In genomic region chr2:133390151-133390550, GRCh38 we compare ENCODE assay signal across 27 cellular contexts.
DNase-seq lines count a peak whose midpoint lies in the region; ATAC-seq, FAIRE-seq and TF ChIP-seq lines count a peak whose summit lies in the region.
"Had no signal": no experiment of that assay in that cellular context is flagged by ENCODE, and none has a peak within 500 bp of the region (broad histone marks: within the 10 kb centered on the region; RNA-seq: fewer than 3 reads in every experiment).

No MANE protein-coding gene starts in this region.

- H3K36me3 ChIP-seq in keratinocyte (ENCODE audit: control insufficient read depth in 2 of 2, extremely low read depth in 1 of 2, insufficient read depth in 2 of 2, low read length in 2 of 2) (no peaks in the 10 kb centered on the region), endodermal cell (ENCODE audit: control insufficient read depth, insufficient read depth, low read length) (no peaks in the 10 kb centered on the region), gastrocnemius medialis (no peaks in the 10 kb centered on the region)
- H3K36me3 ChIP-seq: adrenal gland, sigmoid colon had no signal

- H3K9me3 Mint-ChIP-seq in endodermal cell: peaks cover 44% of the 10 kb centered on the region
- peaks cover 30% of the 10 kb centered on the region for H3K9me3 Mint-ChIP-seq in natural killer cell treated with Interleukin-12 subunit alpha and Interleukin-12 subunit beta and Interleukin-15 and Interleukin-18, amount 100 ng/mL, for 72 hours
- H3K9me3 Mint-ChIP-seq: activated CD4-positive, alpha-beta T cell treated with anti-CD3 and anti-CD28 coated beads, Interleukin-2, amount 10 ng/mL, durations not matched to agents 24 days and 14 days had no signal

- peaks cover 17% of the 10 kb centered on the region for H3K4me1 ChIP-seq in keratinocyte (ENCODE audit: control insufficient read depth, extremely low read depth, insufficient read depth, low read length)
- no peaks in the 10 kb centered on the region for H3K4me1 ChIP-seq in endodermal cell (ENCODE audit: control insufficient read depth, insufficient read depth, low read length)
- no peaks in the 10 kb centered on the region for H3K4me1 ChIP-seq in gastrocnemius medialis
- H3K4me1 ChIP-seq: adrenal gland, parathyroid adenoma, sigmoid colon had no signal

- no peak for TF ChIP-seq POLR2A in gastrocnemius medialis (IDR thresholded peaks at IDR 0.05)

- H3K9me1 ChIP-seq in keratinocyte (ENCODE audit: control insufficient read depth, extremely low read depth, insufficient read depth, low read length): no peaks in the 10 kb centered on the region

- ATAC-seq in gastrocnemius medialis: no peak
- no peak for ATAC-seq in natural killer cell treated with Interleukin-12 subunit alpha and Interleukin-12 subunit beta and Interleukin-15 and Interleukin-18, amount 100 ng/mL, for 72 hours
- ATAC-seq: GM12878; naive thymus-derived CD4-positive, alpha-beta T cell had no signal

- peak overlapping the region; percentile 54 for H3K4me2 ChIP-seq in keratinocyte (ENCODE audit: control insufficient read depth, extremely low read depth, insufficient read depth, low read depth, low read length)
- H3K4me2 ChIP-seq: KMS-11 had no signal

- no peaks in the 10 kb centered on the region for H4K20me1 ChIP-seq in keratinocyte (ENCODE audit: control insufficient read depth, extremely low read depth, insufficient read depth, low read length)

- H3K27ac Mint-ChIP-seq in endodermal cell: no peak overlapping the region
- no peak overlapping the region for H3K27ac Mint-ChIP-seq in natural killer cell treated with Interleukin-12 subunit alpha and Interleukin-12 subunit beta and Interleukin-15 and Interleukin-18, amount 100 ng/mL, for 72 hours
- H3K27ac Mint-ChIP-seq: activated CD4-positive, alpha-beta T cell treated with anti-CD3 and anti-CD28 coated beads, Interleukin-2, amount 10 ng/mL, durations not matched to agents 24 days and 14 days; memory B cell; naive thymus-derived CD4-positive, alpha-beta T cell had no signal

- H3K27me3 Mint-ChIP-seq in endodermal cell (ENCODE audit: insufficient read depth): peaks cover 4% of the 10 kb centered on the region
- no peaks in the 10 kb centered on the region for H3K27me3 Mint-ChIP-seq in natural killer cell treated with Interleukin-12 subunit alpha and Interleukin-12 subunit beta and Interleukin-15 and Interleukin-18, amount 100 ng/mL, for 72 hours
- H3K27me3 Mint-ChIP-seq: activated CD4-positive, alpha-beta T cell treated with anti-CD3 and anti-CD28 coated beads, Interleukin-2, amount 10 ng/mL, durations not matched to agents 24 days and 14 days had no signal

- H3K4me1 Mint-ChIP-seq in endodermal cell: no peaks in the 10 kb centered on the region
- H3K4me1 Mint-ChIP-seq in natural killer cell treated with Interleukin-12 subunit alpha and Interleukin-12 subunit beta and Interleukin-15 and Interleukin-18, amount 100 ng/mL, for 72 hours (ENCODE audit: low read depth in 2 of 2): no peaks in the 10 kb centered on the region
- H3K4me1 Mint-ChIP-seq: activated CD4-positive, alpha-beta T cell treated with anti-CD3 and anti-CD28 coated beads, Interleukin-2, amount 10 ng/mL, durations not matched to agents 24 days and 14 days; memory B cell; naive thymus-derived CD4-positive, alpha-beta T cell had no signal

- H3K27me3 ChIP-seq in keratinocyte (ENCODE audit: control insufficient read depth, extremely low read depth, insufficient read depth, low read length) (no peaks in the 10 kb centered on the region), endodermal cell (ENCODE audit: control insufficient read depth, insufficient read depth, low read length, poor library complexity, severe bottlenecking) (no peaks in the 10 kb centered on the region), gastrocnemius medialis (no peaks in the 10 kb centered on the region)
- H3K27me3 ChIP-seq: adrenal gland, sigmoid colon had no signal

- peak overlapping the region; percentile 47 for H2AFZ ChIP-seq in keratinocyte (ENCODE audit: control insufficient read depth, low read length)
- H2AFZ ChIP-seq: parathyroid adenoma had no signal

- no peak for TF ChIP-seq CTCF in keratinocyte (optimal IDR thresholded peaks at IDR 0.05 in 1 of 3, IDR thresholded peaks at IDR 0.05 in 1 of 3, conservative IDR thresholded peaks at IDR 0.05 in 1 of 3; ENCODE audit: extremely low read depth in 1 of 3, insufficient read depth in 2 of 3, low read length in 3 of 3)
- no peak for TF ChIP-seq CTCF in endodermal cell (conservative IDR thresholded peaks at IDR 0.05)
- no peak for TF ChIP-seq CTCF in gastrocnemius medialis (IDR thresholded peaks at IDR 0.05 in 4 of 5, conservative IDR thresholded peaks at IDR 0.05 in 1 of 5)

- intact Hi-C loops in gastrocnemius medialis (cut with DNase I; ENCODE audit: low total_unique reads): no loop called here

- no peak overlapping the region for H3K4me3 Mint-ChIP-seq in endodermal cell
- H3K4me3 Mint-ChIP-seq in natural killer cell treated with Interleukin-12 subunit alpha and Interleukin-12 subunit beta and Interleukin-15 and Interleukin-18, amount 100 ng/mL, for 72 hours: no peak overlapping the region
- H3K4me3 Mint-ChIP-seq: activated CD4-positive, alpha-beta T cell treated with anti-CD3 and anti-CD28 coated beads, Interleukin-2, amount 10 ng/mL, durations not matched to agents 24 days and 14 days; memory B cell; naive thymus-derived CD4-positive, alpha-beta T cell had no signal

- 94 to 96% methylated on average over 3 to 4 of the region's 4 CpGs for WGBS in endodermal cell (ENCODE audit: insufficient coverage in 1 of 2, insufficient read length in 1 of 2), 2 experiments

- peak overlapping the region; percentile 59 for H3K27ac ChIP-seq in keratinocyte (ENCODE audit: control insufficient read depth, insufficient read depth, low read length)
- H3K27ac ChIP-seq in endodermal cell (ENCODE audit: low read depth, low read length): no peak overlapping the region
- no peak overlapping the region for H3K27ac ChIP-seq in gastrocnemius medialis
- H3K27ac ChIP-seq: adrenal gland, KMS-11, parathyroid adenoma, sigmoid colon had no signal

- dilution Hi-C loops in keratinocyte (cut with MboI; ENCODE audit: extremely low pct_ligation_motif_present, low sequenced_read_pairs): no loop called here

- peaks cover 2% of the 10 kb centered on the region for H3K36me3 Mint-ChIP-seq in endodermal cell (ENCODE audit: low read depth)
- H3K36me3 Mint-ChIP-seq in natural killer cell treated with Interleukin-12 subunit alpha and Interleukin-12 subunit beta and Interleukin-15 and Interleukin-18, amount 100 ng/mL, for 72 hours: peaks cover 4% of the 10 kb centered on the region

- H3K9ac ChIP-seq in keratinocyte (ENCODE audit: control insufficient read depth, extremely low read depth, insufficient read depth, low read length) (no peak overlapping the region), endodermal cell (ENCODE audit: extremely low read depth, low read length, poor library complexity, severe bottlenecking) (no peak overlapping the region)
- H3K9ac ChIP-seq: KMS-11, parathyroid adenoma had no signal

- no peaks in the 10 kb centered on the region for H3K79me2 ChIP-seq in keratinocyte (ENCODE audit: control insufficient read depth, insufficient read depth, low read length)
- H3K79me2 ChIP-seq: parathyroid adenoma had no signal

- FAIRE-seq in keratinocyte (lab: Jason Lieb, UNC): peak; percentile 99
- FAIRE-seq: GM12878 had no signal

- no peak overlapping the region for H3K4me3 ChIP-seq in keratinocyte (ENCODE audit: control insufficient read depth in 2 of 3, extremely low read depth in 1 of 3, insufficient read depth in 2 of 3, low read depth in 1 of 3, low read length in 3 of 3)
- H3K4me3 ChIP-seq in endodermal cell (ENCODE audit: low read length): no peak overlapping the region
- no peak overlapping the region for H3K4me3 ChIP-seq in gastrocnemius medialis
- H3K4me3 ChIP-seq: adrenal gland, GM12878, sigmoid colon had no signal

- in situ Hi-C loops in T47D (cut with HindIII; ENCODE audit: low pct_unique_long_range_greater_than_20kb, low sequenced_read_pairs) (no loop called here), gastrocnemius medialis (cut with MboI; ENCODE audit: low sequenced_read_pairs in 4 of 4) (no loop called here)

- H3K9me3 ChIP-seq in keratinocyte (ENCODE audit: control insufficient read depth, low read depth, low read length): no peaks in the 10 kb centered on the region
- peaks cover 22% of the 10 kb centered on the region for H3K9me3 ChIP-seq in endodermal cell (ENCODE audit: control insufficient read depth, low read length)
- H3K9me3 ChIP-seq in gastrocnemius medialis: no peaks in the 10 kb centered on the region
- H3K9me3 ChIP-seq: adrenal gland had no signal

- DNase-seq in EH (ENCODE audit: low read depth) (peak; percentile 93), M059J (ENCODE audit: low read depth) (peak; percentile 82), T47D (ENCODE audit: low read depth in 1 of 2, low spot score in 1 of 2) (peak; percentile 0 to 15), keratinocyte (ENCODE audit: low read depth, low spot score) (no peak), endodermal cell (no peak), gastrocnemius medialis (no peak), middle frontal gyrus (ENCODE audit: extremely low spot score, low spot score) (no peak)
- no peak for DNase-seq in natural killer cell treated with Interleukin-12 subunit alpha and Interleukin-12 subunit beta and Interleukin-15 and Interleukin-18, amount 100 ng/mL, for 72 hours (ENCODE audit: low spot score)
- DNase-seq: activated CD4-positive, alpha-beta T cell treated with anti-CD3 and anti-CD28 coated beads, Interleukin-2, amount 10 ng/mL, durations not matched to agents 24 days and 14 days; activated CD8-positive, alpha-beta memory T cell treated with anti-CD3 and anti-CD28 coated beads, Interleukin-2, amount 50 U/mL, for 48 hours; activated effector memory CD4-positive, alpha-beta T cell treated with Interleukin-2 at 50 U/mL for 16 hours; adrenal gland; AML-193; effector CD8-positive, alpha-beta T cell; H7; naive thymus-derived CD4-positive, alpha-beta T cell; NCI-H1092 treated with DMSO at 0.1 percent for 48 hours; NCI-H510A treated with DMSO at 0.1 percent for 48 hours; sigmoid colon; stimulated activated CD4-positive, alpha-beta T cell treated with anti-CD3 and anti-CD28 coated beads, Interleukin-1b, Interleukin-23, amount 100 ng/mL, for 48 hours; stimulated activated naive CD4-positive, alpha-beta T cell treated with Interleukin-2 at 50 U/mL for 16 hours; SW 1271; trophoblast cell had no signal

Comparison
In these comparisons a context has a peak if more than half of its experiments do, and no peak if none do; other contexts are left out.
1. DNase-seq: peak in EH (single experiment), M059J (single experiment) and T47D (2 of 2); none in keratinocyte (single experiment), endodermal cell (single experiment), gastrocnemius medialis (0 of 2), middle frontal gyrus (single experiment) and natural killer cell treated with Interleukin-12 subunit alpha and Interleukin-12 subunit beta and Interleukin-15 and Interleukin-18, amount 100 ng/mL, for 72 hours (single experiment).